ENCODE assay signal across 31 cellular contexts in the genomic region with DNA sequence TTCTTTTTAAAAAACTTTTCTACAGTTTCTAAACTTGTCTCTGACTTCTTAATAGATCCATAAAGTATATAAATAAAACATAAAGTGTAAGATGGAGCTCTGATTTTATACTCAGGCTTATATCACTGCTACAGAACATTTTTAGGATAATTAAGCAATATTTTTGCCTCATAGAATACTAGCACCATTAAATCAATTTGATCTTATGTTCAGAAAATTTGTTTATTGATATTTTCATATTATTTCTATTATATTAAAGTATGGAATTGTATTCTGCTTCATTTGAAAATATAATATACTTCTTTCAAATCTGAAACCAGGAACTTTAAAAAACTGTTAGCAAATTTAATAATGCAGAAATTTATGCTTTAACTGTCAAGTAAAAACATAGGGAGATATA.
"Had no signal": no experiment of that assay in that cellular context is flagged by ENCODE, and none has a peak within 500 bp of the region (broad histone marks: within the 10 kb centered on the region; RNA-seq: fewer than 3 reads in every experiment).

No MANE protein-coding gene starts in this region.

- ATAC-seq: activated CD4-positive, alpha-beta T cell treated with anti-CD3 and anti-CD28 coated beads for 36 hours; activated CD8-positive, alpha-beta memory T cell treated with anti-CD3 and anti-CD28 coated beads, Interleukin-2, amount 10 ng/mL, durations not matched to agents 7 days and 5 days; activated CD8-positive, alpha-beta T cell treated with anti-CD3 and anti-CD28 coated beads, Interleukin-2, amount 10 ng/mL, durations not matched to agents 7 days and 5 days; activated naive CD8-positive, alpha-beta T cell treated with anti-CD3 and anti-CD28 coated beads, Interleukin-2, amount 50 U/mL, for 24 hours; body of pancreas had no signal

- H3K27me3 Mint-ChIP-seq: activated CD4-positive, alpha-beta memory T cell treated with anti-CD3 and anti-CD28 coated beads for 36 hours; activated CD4-positive, alpha-beta T cell treated with anti-CD3 and anti-CD28 coated beads for 36 hours; activated CD4-positive, alpha-beta T cell treated with anti-CD3 and anti-CD28 coated beads, Interleukin-2, amount 10 ng/mL, durations not matched to agents 24 days and 14 days; activated CD8-positive, alpha-beta memory T cell treated with anti-CD3 and anti-CD28 coated beads, Interleukin-2, amount 10 ng/mL, durations not matched to agents 7 days and 5 days; activated naive CD4-positive, alpha-beta T cell treated with anti-CD3 and anti-CD28 coated beads, Interleukin-2, amount 50 U/mL, for 24 hours; activated naive CD8-positive, alpha-beta T cell treated with anti-CD3 and anti-CD28 coated beads for 36 hours; activated naive CD8-positive, alpha-beta T cell treated with anti-CD3 and anti-CD28 coated beads, Interleukin-2, amount 50 U/mL, for 24 hours had no signal

- H3K4me1 ChIP-seq: colonic mucosa had no signal

- H3K27ac ChIP-seq: adrenal gland, body of pancreas, colonic mucosa, epithelial cell of prostate, esophagus squamous epithelium had no signal

- H3K4me3 ChIP-seq: adrenal gland, body of pancreas, colonic mucosa, esophagus squamous epithelium had no signal

- H3K27ac Mint-ChIP-seq: activated CD4-positive, alpha-beta memory T cell treated with anti-CD3 and anti-CD28 coated beads for 36 hours; activated CD4-positive, alpha-beta T cell treated with anti-CD3 and anti-CD28 coated beads for 36 hours; activated CD4-positive, alpha-beta T cell treated with anti-CD3 and anti-CD28 coated beads, Interleukin-2, amount 10 ng/mL, durations not matched to agents 24 days and 14 days; activated CD8-positive, alpha-beta memory T cell treated with anti-CD3 and anti-CD28 coated beads, Interleukin-2, amount 10 ng/mL, durations not matched to agents 7 days and 5 days; activated CD8-positive, alpha-beta T cell treated with anti-CD3 and anti-CD28 coated beads, Interleukin-2, amount 10 ng/mL, durations not matched to agents 7 days and 5 days; activated naive CD4-positive, alpha-beta T cell treated with anti-CD3 and anti-CD28 coated beads for 36 hours; activated naive CD4-positive, alpha-beta T cell treated with anti-CD3 and anti-CD28 coated beads, Interleukin-2, amount 50 U/mL, for 24 hours; activated naive CD8-positive, alpha-beta T cell treated with anti-CD3 and anti-CD28 coated beads for 36 hours; activated naive CD8-positive, alpha-beta T cell treated with anti-CD3 and anti-CD28 coated beads, Interleukin-2, amount 50 U/mL, for 24 hours; activated T-helper 1 cell treated with anti-CD3 and anti-CD28 coated beads, Interleukin-12 subunit alpha, Interleukin-12 subunit beta, Interleukin-2, Interleukin-4 antibody, amounts not matched to agents 30 ng/mL and 10 ng/mL and 1 ng/mL, durations not matched to agents 14 hours and 24 hours and 36 hours; activated T-helper 2 cell treated with anti-CD3 and anti-CD28 coated beads, Interferon-gamma antibody, Interleukin-2, Interleukin-4, amounts not matched to agents 10 μg/mL and 5 μg/mL and 100 μg/mL, durations not matched to agents 14 hours and 24 hours and 36 hours had no signal

- H3K4me3 Mint-ChIP-seq: activated CD4-positive, alpha-beta memory T cell treated with anti-CD3 and anti-CD28 coated beads for 36 hours; activated CD4-positive, alpha-beta T cell treated with anti-CD3 and anti-CD28 coated beads for 36 hours; activated CD4-positive, alpha-beta T cell treated with anti-CD3 and anti-CD28 coated beads, Interleukin-2, amount 10 ng/mL, durations not matched to agents 24 days and 14 days; activated CD8-positive, alpha-beta memory T cell treated with anti-CD3 and anti-CD28 coated beads, Interleukin-2, amount 10 ng/mL, durations not matched to agents 7 days and 5 days; activated CD8-positive, alpha-beta T cell treated with anti-CD3 and anti-CD28 coated beads, Interleukin-2, amount 10 ng/mL, durations not matched to agents 7 days and 5 days; activated naive CD4-positive, alpha-beta T cell treated with anti-CD3 and anti-CD28 coated beads for 36 hours; activated naive CD4-positive, alpha-beta T cell treated with anti-CD3 and anti-CD28 coated beads, Interleukin-2, amount 50 U/mL, for 24 hours; activated naive CD8-positive, alpha-beta T cell treated with anti-CD3 and anti-CD28 coated beads for 36 hours; activated naive CD8-positive, alpha-beta T cell treated with anti-CD3 and anti-CD28 coated beads, Interleukin-2, amount 50 U/mL, for 24 hours; activated T-helper 1 cell treated with anti-CD3 and anti-CD28 coated beads, Interleukin-12 subunit alpha, Interleukin-12 subunit beta, Interleukin-2, Interleukin-4 antibody, amounts not matched to agents 30 ng/mL and 10 ng/mL and 1 ng/mL, durations not matched to agents 14 hours and 24 hours and 36 hours had no signal

- H3K36me3 ChIP-seq: colonic mucosa had no signal

- DNase-seq: activated CD4-positive, alpha-beta memory T cell treated with anti-CD3 and anti-CD28 coated beads for 36 hours; activated CD4-positive, alpha-beta T cell treated with anti-CD3 and anti-CD28 coated beads for 36 hours; activated CD4-positive, alpha-beta T cell treated with anti-CD3 and anti-CD28 coated beads, Interleukin-2, amount 10 ng/mL, durations not matched to agents 24 days and 14 days; activated CD4-positive, CD25-positive, alpha-beta regulatory T cell; activated CD4-positive, CD25-positive, alpha-beta regulatory T cell treated with anti-CD3 and anti-CD28 coated beads, Interleukin-2, amount 50 U/mL, for 72 hours; activated CD8-positive, alpha-beta memory T cell treated with anti-CD3 and anti-CD28 coated beads, Interleukin-2, amount 10 ng/mL, durations not matched to agents 7 days and 5 days; activated CD8-positive, alpha-beta memory T cell treated with anti-CD3 and anti-CD28 coated beads, Interleukin-2, amount 50 U/mL, for 4 hours; activated CD8-positive, alpha-beta T cell treated with anti-CD3 and anti-CD28 coated beads, Interleukin-2, amount 10 ng/mL, durations not matched to agents 7 days and 5 days; activated effector memory CD4-positive, alpha-beta T cell treated with anti-CD3 and anti-CD28 coated beads, Interleukin-2, amount 50 U/mL, for 16 hours; activated naive CD4-positive, alpha-beta T cell treated with anti-CD3 and anti-CD28 coated beads for 36 hours; activated naive CD8-positive, alpha-beta T cell treated with anti-CD3 and anti-CD28 coated beads for 36 hours; activated naive CD8-positive, alpha-beta T cell treated with anti-CD3 and anti-CD28 coated beads, Interleukin-2, amount 50 U/mL, for 24 hours; activated T-cell treated with anti-CD3 and anti-CD28 coated beads, Interleukin-2, amount 50 U/mL, for 1 hour; activated T-cell treated with anti-CD3 and anti-CD28 coated beads, Interleukin-2, amount 50 U/mL, for 48 hours; adrenal gland; amygdala; aorta; body of pancreas; caudate nucleus; colonic mucosa; effector CD8-positive, alpha-beta T cell; esophagus squamous epithelium; foreskin melanocyte; T-helper 1 cell; T-helper 2 cell had no signal

- H3K27me3 ChIP-seq: adrenal gland, body of pancreas, colonic mucosa, esophagus squamous epithelium had no signal

- H3K9me3 ChIP-seq: adrenal gland, body of pancreas, colonic mucosa, esophagus squamous epithelium had no signal

- H3K4me1 Mint-ChIP-seq: activated CD4-positive, alpha-beta T cell treated with anti-CD3 and anti-CD28 coated beads for 36 hours; activated CD4-positive, alpha-beta T cell treated with anti-CD3 and anti-CD28 coated beads, Interleukin-2, amount 10 ng/mL, durations not matched to agents 24 days and 14 days; activated CD8-positive, alpha-beta memory T cell treated with anti-CD3 and anti-CD28 coated beads, Interleukin-2, amount 10 ng/mL, durations not matched to agents 7 days and 5 days; activated naive CD4-positive, alpha-beta T cell treated with anti-CD3 and anti-CD28 coated beads, Interleukin-2, amount 50 U/mL, for 24 hours; activated naive CD8-positive, alpha-beta T cell treated with anti-CD3 and anti-CD28 coated beads for 36 hours; activated naive CD8-positive, alpha-beta T cell treated with anti-CD3 and anti-CD28 coated beads, Interleukin-2, amount 50 U/mL, for 24 hours had no signal

- FAIRE-seq: endometrium, endothelial cell of umbilical vein had no signal
